In the genomic region with DNA sequence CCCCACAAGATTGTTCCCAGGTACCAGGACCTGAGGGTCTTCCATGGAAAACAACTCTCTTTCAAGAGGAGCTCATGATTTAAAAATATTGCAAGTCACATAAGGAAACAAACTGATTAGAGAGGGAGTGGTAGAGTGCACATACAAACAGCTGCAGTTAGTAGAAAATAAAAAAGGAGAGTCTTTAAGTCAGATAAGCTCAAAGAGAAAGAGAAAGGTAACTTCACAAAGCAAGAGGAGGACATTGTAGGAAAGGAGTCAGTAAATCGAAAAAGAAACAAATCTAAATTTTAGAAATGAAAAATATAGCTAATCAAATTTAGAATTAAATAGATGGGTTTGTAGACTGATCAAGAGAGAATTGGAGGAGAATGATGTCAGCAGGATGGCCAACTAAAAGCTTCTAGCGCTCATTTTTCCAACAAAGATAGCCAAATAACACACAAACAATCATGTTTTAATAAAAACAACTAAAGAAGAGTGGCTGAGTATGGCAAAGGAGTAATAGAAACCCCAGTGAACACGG, we compare ENCODE assay signal across 10 cellular contexts.
DNase-seq lines count a peak whose midpoint lies in the region; ATAC-seq and TF ChIP-seq lines count a peak whose summit lies in the region.
"Had no signal": no experiment of that assay in that cellular context is flagged by ENCODE, and none has a peak within 500 bp of the region (broad histone marks: within the 10 kb centered on the region; RNA-seq: fewer than 3 reads in every experiment).

No MANE protein-coding gene starts in this region.

- ATAC-seq in activated T-cell treated with anti-CD3 and anti-CD28 coated beads, Interleukin-2, amount 50 U/mL, for 72 hours (replicated peaks in 1 of 2) = no peak
- ATAC-seq in HG02852 (IDR thresholded peaks at IDR 0.05; ENCODE audit: unreplicated experiment) (peak; percentile 38), activated B cell treated with CpG ODN at 0.5 μM for 24 hours (ENCODE audit: low read depth) (no peak), HG03442 (IDR thresholded peaks at IDR 0.05; ENCODE audit: unreplicated experiment) (no peak)
- ATAC-seq: left ventricle myocardium superior had no signal

- no peak for TF ChIP-seq POLR2A in stomach (IDR thresholded peaks at IDR 0.05)

- intact Hi-C loops in activated B cell treated with CpG ODN at 0.5 μM for 24 hours (cut with micrococcal nuclease) = loop anchor here (1.0 to 10.0 kb wide), 6 partner anchors 43 to 575 kb away; partner anchors contain the start of genes KCNC4, LRIF1 and RBM15
- intact Hi-C loops in stomach (cut with DNase I; ENCODE audit: low total_unique reads) = loop anchor here (10.0 kb wide), 1 partner anchor 172 kb away; no protein-coding TSS in a partner anchor

- DNase-seq in activated T-cell treated with anti-CD3 and anti-CD28 coated beads, Interleukin-2, amount 50 U/mL, for 72 hours = no peak
- DNase-seq in activated T-cell treated with anti-CD3 and anti-CD28 coated beads for 4 hours = no peak
- no peak for DNase-seq in activated B cell treated with CpG ODN at 0.5 μM for 24 hours
- no peak for DNase-seq in midbrain (lab: John Stamatoyannopoulos, UW)
- DNase-seq in stomach = no peak
- DNase-seq: left ventricle myocardium superior, NCI-H2107 had no signal

- H3K27ac ChIP-seq in thymus (ENCODE audit: low read depth) = peak overlapping the region; percentile 91
- peak overlapping the region in 1 of 5 donors; percentile 66 for H3K27ac ChIP-seq in stomach

- no peaks in the 10 kb centered on the region for H3K27me3 Mint-ChIP-seq in activated T-cell treated with anti-CD3 and anti-CD28 coated beads, Interleukin-2, amount 50 U/mL, for 72 hours (ENCODE audit: low read depth)
- no peaks in the 10 kb centered on the region for H3K27me3 Mint-ChIP-seq in activated B cell treated with CpG ODN at 0.5 μM for 24 hours

- H3K9me3 Mint-ChIP-seq in activated T-cell treated with anti-CD3 and anti-CD28 coated beads, Interleukin-2, amount 50 U/mL, for 72 hours = peaks cover 10 to 11% of the 10 kb centered on the region in 2 donors
- peaks cover 13% of the 10 kb centered on the region for H3K9me3 Mint-ChIP-seq in activated B cell treated with CpG ODN at 0.5 μM for 24 hours

- H3K36me3 ChIP-seq in thymus (ENCODE audit: control insufficient read depth, insufficient read depth) (peaks cover 4% of the 10 kb centered on the region), stomach (no peaks in the 10 kb centered on the region)

- POLR2A ChIA-PET in activated B cell treated with CpG ODN at 0.5 μM for 24 hours (lab: Charles Lee) = interaction anchor here (0.6 to 3.0 kb wide), 18 partner anchors 17 to 806 kb away, joined by 3 to 98 read pairs (median 4); partner anchors contain the start of genes CD53, CEPT1, DRAM2 and LRIF1

- TF ChIP-seq CTCF in activated B cell treated with CpG ODN at 0.5 μM for 24 hours (IDR thresholded peaks at IDR 0.05) (no peak), stomach (IDR thresholded peaks at IDR 0.05) (no peak)

- H3K9me3 ChIP-seq in thymus (ENCODE audit: control insufficient read depth) (peaks cover 2% of the 10 kb centered on the region), stomach (peaks cover 4 to 20% (median 15%) of the 10 kb centered on the region in 4 donors)

- peaks cover 4 to 6% of the 10 kb centered on the region in 2 donors for H3K36me3 Mint-ChIP-seq in activated T-cell treated with anti-CD3 and anti-CD28 coated beads, Interleukin-2, amount 50 U/mL, for 72 hours (ENCODE audit: insufficient read depth in 2 of 2)
- H3K36me3 Mint-ChIP-seq in activated B cell treated with CpG ODN at 0.5 μM for 24 hours (ENCODE audit: low read depth) = no peaks in the 10 kb centered on the region

- peaks cover 31% of the 10 kb centered on the region for H3K4me1 ChIP-seq in thymus (ENCODE audit: control insufficient read depth, insufficient read depth, low read length)
- H3K4me1 ChIP-seq in stomach = no peaks in the 10 kb centered on the region

- H3K27me3 ChIP-seq in thymus (ENCODE audit: control insufficient read depth, insufficient read depth) (no peaks in the 10 kb centered on the region), stomach (peaks cover 0 to 20% (median 0%) of the 10 kb centered on the region in 3 donors)

- 5% methylated on average over 3 of the region's 3 CpGs for WGBS in thymus
- WGBS in stomach, 5 donors = 53 to 64% (median 57%) methylated on average over 3 of the region's 3 CpGs

- no peak for TF ChIP-seq EP300 in stomach (IDR thresholded peaks at IDR 0.05)

- H3K4me3 Mint-ChIP-seq in activated T-cell treated with anti-CD3 and anti-CD28 coated beads, Interleukin-2, amount 50 U/mL, for 72 hours = peak overlapping the region; percentile 8 to 69
- peak overlapping the region; percentile 70 for H3K4me3 Mint-ChIP-seq in activated B cell treated with CpG ODN at 0.5 μM for 24 hours

- H3K4me1 Mint-ChIP-seq in activated T-cell treated with anti-CD3 and anti-CD28 coated beads, Interleukin-2, amount 50 U/mL, for 72 hours (ENCODE audit: low read depth) = peaks cover 37% of the 10 kb centered on the region
- peaks cover 67% of the 10 kb centered on the region for H3K4me1 Mint-ChIP-seq in activated B cell treated with CpG ODN at 0.5 μM for 24 hours

- CTCF ChIA-PET in activated B cell treated with CpG ODN at 0.5 μM for 24 hours (lab: Charles Lee) = interaction anchor here (0.8 to 3.1 kb wide), 18 partner anchors 9 to 613 kb away, joined by 3 to 20 read pairs (median 5); partner anchors contain the start of genes CD53 and LRIF1

- peak overlapping the region; percentile 82 for H3K27ac Mint-ChIP-seq in activated T-cell treated with anti-CD3 and anti-CD28 coated beads, Interleukin-2, amount 50 U/mL, for 72 hours
- H3K27ac Mint-ChIP-seq in activated B cell treated with CpG ODN at 0.5 μM for 24 hours = peak overlapping the region; percentile 95

- peak overlapping the region; percentile 38 for H3K4me3 ChIP-seq in thymus (ENCODE audit: low read length)
- no peak overlapping the region for H3K4me3 ChIP-seq in stomach
